ENCODE assay signal across 8 cellular contexts in genomic region chr1:204080163-204080903, GRCh38. TPM values are rescaled to one million over a fixed set of nuclear protein-coding genes. Genes with fewer than 3 reads are reported as not detected.
A peak's percentile ranks its signal among the peaks of the same experiment; 100 is the strongest.
DNase-seq lines count a peak whose midpoint lies in the region; ATAC-seq and TF ChIP-seq lines count a peak whose summit lies in the region.

No MANE protein-coding gene starts in this region.

- H3K9me3 ChIP-seq in body of pancreas (no peaks in the 10 kb centered on the region), subcutaneous abdominal adipose tissue (ENCODE audit: control insufficient read depth in 5 of 5, low read length in 5 of 5) (no peaks in the 10 kb centered on the region)

- H3K4me3 ChIP-seq in body of pancreas (no peak overlapping the region), subcutaneous abdominal adipose tissue (ENCODE audit: low read depth in 1 of 5, low read length in 5 of 5) (peak overlapping the region in 1 of 5 donors; percentile 5)

- no peaks in the 10 kb centered on the region for H3K36me3 Mint-ChIP-seq in activated CD4-positive, alpha-beta T cell treated with anti-CD3 and anti-CD28 coated beads for 36 hours (ENCODE audit: low read depth)

- no peak overlapping the region for H3K4me3 Mint-ChIP-seq in activated CD4-positive, alpha-beta T cell treated with anti-CD3 and anti-CD28 coated beads for 36 hours

- H3K9me3 Mint-ChIP-seq in activated CD4-positive, alpha-beta T cell treated with anti-CD3 and anti-CD28 coated beads for 36 hours (ENCODE audit: low read depth): no peaks in the 10 kb centered on the region

- 13 to 17% methylated on average over 4 to 8 of the region's 8 CpGs for WGBS in body of pancreas, 2 donors

- peaks cover 1% of the 10 kb centered on the region for H3K4me1 Mint-ChIP-seq in activated CD4-positive, alpha-beta T cell treated with anti-CD3 and anti-CD28 coated beads for 36 hours

- ATAC-seq in body of pancreas (peak; percentile 78), HG03460 (IDR thresholded peaks at IDR 0.05; ENCODE audit: unreplicated experiment) (no peak)
- ATAC-seq in activated CD4-positive, alpha-beta T cell treated with anti-CD3 and anti-CD28 coated beads for 36 hours: no peak

- POLR2A ChIA-PET in activated CD4-positive, alpha-beta T cell treated with anti-CD3 and anti-CD28 coated beads for 36 hours (lab: Charles Lee): no interaction called here

- peak in 2 of 3 donors; percentile 62 to 65 for TF ChIP-seq POLR2A in body of pancreas (IDR thresholded peaks at IDR 0.05)

- peak in 3 of 7 experiments; percentile 15 to 40 (median 19) for TF ChIP-seq CTCF in body of pancreas (IDR thresholded peaks at IDR 0.05)

- no peaks in the 10 kb centered on the region for H3K36me3 ChIP-seq in body of pancreas (replicated peaks in 1 of 2; ENCODE audit: insufficient read depth in 1 of 2, low read depth in 2 of 2)
- no peaks in the 10 kb centered on the region for H3K36me3 ChIP-seq in subcutaneous abdominal adipose tissue (ENCODE audit: control insufficient read depth in 5 of 5, insufficient read depth in 5 of 5, low read length in 5 of 5)

- DNase-seq in DMS 273 (lab: John Stamatoyannopoulos, UW; ENCODE audit: unreplicated experiment) (peak; percentile 75), NCI-H1694 (lab: John Stamatoyannopoulos, UW) (peak; percentile 19), body of pancreas (peak; percentile 92 to 97 (median 97)), iris pigment epithelial cell (ENCODE audit: low read depth) (peak; percentile 91), NK-92 (lab: John Stamatoyannopoulos, UW; ENCODE audit: unreplicated experiment) (no peak)
- no peak for DNase-seq in activated CD4-positive, alpha-beta T cell treated with anti-CD3 and anti-CD28 coated beads for 36 hours

- H3K27ac ChIP-seq in body of pancreas (peak overlapping the region; percentile 87 to 92 (median 89)), subcutaneous abdominal adipose tissue (ENCODE audit: low read depth, low read length) (peak overlapping the region; percentile 54)

- peaks cover 100% of the 10 kb centered on the region for H3K4me1 ChIP-seq in body of pancreas
- peaks cover 7 to 81% (median 59%) of the 10 kb centered on the region in 5 donors for H3K4me1 ChIP-seq in subcutaneous abdominal adipose tissue (ENCODE audit: control insufficient read depth in 5 of 5, insufficient read depth in 5 of 5, low read length in 5 of 5)

- peaks cover 27% of the 10 kb centered on the region for H3K27me3 Mint-ChIP-seq in activated CD4-positive, alpha-beta T cell treated with anti-CD3 and anti-CD28 coated beads for 36 hours

- peak overlapping the region in 1 of 5 donors; percentile 16 for H3K9ac ChIP-seq in subcutaneous abdominal adipose tissue (ENCODE audit: low read length in 5 of 5)

- CTCF ChIA-PET in activated CD4-positive, alpha-beta T cell treated with anti-CD3 and anti-CD28 coated beads for 36 hours (lab: Charles Lee): interaction anchor here (0.7 to 0.8 kb wide), 2 partner anchors 189 to 723 kb away, joined by 3 read pairs; no protein-coding TSS in a partner anchor

- intact Hi-C loops in body of pancreas (cut with DNase I): no loop called here
- intact Hi-C loops in activated CD4-positive, alpha-beta T cell treated with anti-CD3 and anti-CD28 coated beads for 36 hours (cut with DNase I, micrococcal nuclease): no loop called here

- H3K27ac Mint-ChIP-seq in activated CD4-positive, alpha-beta T cell treated with anti-CD3 and anti-CD28 coated beads for 36 hours: no peak overlapping the region

- H3K27me3 ChIP-seq in body of pancreas (no peaks in the 10 kb centered on the region), subcutaneous abdominal adipose tissue (ENCODE audit: control insufficient read depth in 5 of 5, insufficient read depth in 4 of 5, low read length in 5 of 5) (no peaks in the 10 kb centered on the region)

RNA-seq across cellular contexts. Expression of gene SOX13, which starts 7.4 kb away (rescaled TPM):
- 10 to 100 TPM; 29.6 to 37.2 TPM for total RNA-seq in body of pancreas
- 1 to 10 TPM in 1 of 2 experiments, under 1 TPM in 1; 0.73 to 1.1 TPM for total RNA-seq in activated CD4-positive, alpha-beta T cell treated with anti-CD3 and anti-CD28 coated beads for 36 hours

Comparison
In these comparisons a context has a peak if more than half of its experiments do, and no peak if none do; other contexts are left out.
1. DNase-seq: peak in DMS 273 (single experiment), NCI-H1694 (single experiment), body of pancreas (4 of 4) and iris pigment epithelial cell (single experiment); none in activated CD4-positive, alpha-beta T cell treated with anti-CD3 and anti-CD28 coated beads for 36 hours (single experiment) and NK-92 (single experiment).
2. RNA of gene SOX13, which starts 7.4 kb away (total RNA-seq): 29.6 to 37.2 TPM in body of pancreas; 0.73 to 1.1 TPM in activated CD4-positive, alpha-beta T cell treated with anti-CD3 and anti-CD28 coated beads for 36 hours; every median in the first group is over 10 times any median in the second.